24 cellular contexts compared by ENCODE assay signal in the genomic region with DNA sequence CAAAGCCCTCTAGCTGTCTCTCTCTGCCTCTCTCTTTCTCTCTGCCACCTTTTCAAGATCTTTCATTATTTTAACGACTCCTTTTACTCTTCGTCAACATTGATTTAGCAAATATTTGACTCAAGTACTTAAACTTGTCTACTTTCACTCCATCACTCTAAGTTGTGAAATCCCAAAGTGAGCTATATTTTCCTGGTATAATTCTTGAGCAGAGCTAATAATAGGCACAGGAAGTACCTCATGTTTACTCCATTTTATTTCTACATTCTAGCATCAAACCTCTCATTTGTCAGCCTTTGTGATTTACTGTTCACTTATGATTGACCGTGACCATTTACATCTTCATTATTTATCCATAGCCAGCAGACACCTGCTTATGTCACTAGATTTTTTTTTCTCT.
A peak's percentile ranks its signal among the peaks of the same experiment; 100 is the strongest.
DNase-seq lines count a peak whose midpoint lies in the region; ATAC-seq, FAIRE-seq and TF ChIP-seq lines count a peak whose summit lies in the region.
"Had no signal": no experiment of that assay in that cellular context is flagged by ENCODE, and none has a peak within 500 bp of the region (broad histone marks: within the 10 kb centered on the region; RNA-seq: fewer than 3 reads in every experiment).

No MANE protein-coding gene starts in this region.

- no peak for TF ChIP-seq CTCF in A549 (IDR thresholded peaks at IDR 0.05)

- CTCF ChIA-PET in A549 (lab: Yijun Ruan, JAX), result no interaction called here

- no peak for TF ChIP-seq EP300 in A549 (IDR thresholded peaks at IDR 0.05)

- no peak for DNase-seq in A549 (ENCODE audit: low read depth in 1 of 2, low spot score in 1 of 2)
- peak; percentile 31 for DNase-seq in amniotic epithelial cell (ENCODE audit: low read depth)
- DNase-seq in iris pigment epithelial cell (ENCODE audit: low read depth), result peak; percentile 20
- peak; percentile 2 for DNase-seq in renal cortical epithelial cell (ENCODE audit: low read depth)
- no peak for DNase-seq in stimulated activated CD4-positive, alpha-beta T cell treated with anti-CD3 and anti-CD28 coated beads, Interleukin-4, amount 100 ng/mL, for 24 hours
- DNase-seq in stimulated activated CD4-positive, alpha-beta T cell treated with anti-CD3 and anti-CD28 coated beads, Interleukin-2, amount 100 ng/mL, for 24 hours, result no peak
- DNase-seq: CD4-positive, CD25-positive, alpha-beta regulatory T cell; GM23248; H7; IMR-90; MV-4-11; NCI-H1105; NCI-H2029; NCI-H446; NCI-H524 treated with DMSO at 0.1 percent for 48 hours; NCI-H774; SIG-M5 had no signal

- 92% methylated on average over 3 of the region's 3 CpGs for WGBS in A549 (ENCODE audit: missing lambda C conversion rate)

- no peak for TF ChIP-seq POLR2A in A549 (IDR thresholded peaks at IDR 0.05; ENCODE audit: low read length)

- no peaks in the 10 kb centered on the region for H3K9me3 ChIP-seq in A549
- H3K9me3 ChIP-seq: BLaER1 had no signal

- FAIRE-seq in A549 (lab: Jason Lieb, UNC), result peak; percentile 98
- FAIRE-seq: D721Med, RCC 7860 had no signal

- H3K4me3 ChIP-seq in A549, result no peak overlapping the region
- H3K4me3 ChIP-seq: BLaER1, GM23248, SK-N-MC had no signal

- ATAC-seq in A549 (no peak), HG03520 (IDR thresholded peaks at IDR 0.05; ENCODE audit: unreplicated experiment) (no peak)

- H3K4me2 ChIP-seq in A549, result no peak overlapping the region
- H3K4me2 ChIP-seq: BLaER1, KMS-11 had no signal

- POLR2A ChIA-PET in A549 (lab: Yijun Ruan, JAX), result no interaction called here

- H3K4me1 ChIP-seq in A549, result no peaks in the 10 kb centered on the region
- H3K4me1 ChIP-seq: BLaER1 had no signal

- no peak for TF ChIP-seq RAD21 in A549 (conservative IDR thresholded peaks at IDR 0.05 in 1 of 2, IDR thresholded peaks at IDR 0.05 in 1 of 2)

- no peak overlapping the region for H3K27ac ChIP-seq in A549
- H3K27ac ChIP-seq: 22Rv1, BLaER1, GM23248, KMS-11, SK-N-MC had no signal

TF ChIP-seq in A549, 52 proteins besides CTCF, POLR2A, EP300 and RAD21:
- TF ChIP-seq SREBF2 (IDR thresholded peaks at IDR 0.05), result no peak
- no peak for TF ChIP-seq HOXA7 (CRISPR knock-in tag; IDR thresholded peaks at IDR 0.05)
- TF ChIP-seq MYC (IDR thresholded peaks at IDR 0.05; ENCODE audit: borderline replicate concordance, low read length), result no peak
- no peak for TF ChIP-seq RFX5 (IDR thresholded peaks at IDR 0.05)
- no peak for TF ChIP-seq ZNF302 (CRISPR knock-in tag; IDR thresholded peaks at IDR 0.05)
- TF ChIP-seq EHMT2 (IDR thresholded peaks at IDR 0.05; ENCODE audit: low read depth), result no peak
- TF ChIP-seq HDAC2 (IDR thresholded peaks at IDR 0.05), result no peak
- no peak for TF ChIP-seq ZSCAN20 (CRISPR knock-in tag; IDR thresholded peaks at IDR 0.05)
- TF ChIP-seq, protein P1, sequence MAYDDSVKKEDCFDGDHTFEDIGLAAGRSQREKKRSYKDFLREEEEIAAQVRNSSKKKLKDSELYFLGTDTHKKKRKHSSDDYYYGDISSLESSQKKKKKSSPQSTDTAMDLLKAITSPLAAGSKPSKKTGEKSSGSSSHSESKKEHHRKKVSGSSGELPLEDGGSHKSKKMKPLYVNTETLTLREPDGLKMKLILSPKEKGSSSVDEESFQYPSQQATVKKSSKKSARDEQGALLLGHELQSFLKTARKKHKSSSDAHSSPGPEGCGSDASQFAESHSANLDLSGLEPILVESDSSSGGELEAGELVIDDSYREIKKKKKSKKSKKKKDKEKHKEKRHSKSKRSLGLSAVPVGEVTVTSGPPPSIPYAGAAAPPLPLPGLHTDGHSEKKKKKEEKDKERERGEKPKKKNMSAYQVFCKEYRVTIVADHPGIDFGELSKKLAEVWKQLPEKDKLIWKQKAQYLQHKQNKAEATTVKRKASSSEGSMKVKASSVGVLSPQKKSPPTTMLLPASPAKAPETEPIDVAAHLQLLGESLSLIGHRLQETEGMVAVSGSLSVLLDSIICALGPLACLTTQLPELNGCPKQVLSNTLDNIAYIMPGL (CRISPR knock-in tag; IDR thresholded peaks at IDR 0.05; ENCODE audit: borderline replicate concordance), result no peak
- no peak for TF ChIP-seq HOXB5 (CRISPR knock-in tag; IDR thresholded peaks at IDR 0.05)
- TF ChIP-seq MAZ (IDR thresholded peaks at IDR 0.05; ENCODE audit: borderline replicate concordance, low read depth, low read length), result no peak
- no peak for TF ChIP-seq CHD2 (IDR thresholded peaks at IDR 0.05; ENCODE audit: low read length, partially characterized antibody)
- TF ChIP-seq NR3C1 (IDR thresholded peaks at IDR 0.05), result no peak
- no peak for TF ChIP-seq GATA3 (IDR thresholded peaks at IDR 0.05; ENCODE audit: borderline replicate concordance)
- no peak for TF ChIP-seq NFE2L2 (conservative IDR thresholded peaks at IDR 0.05; ENCODE audit: low read length)

Comparison
In these comparisons a context has a peak if more than half of its experiments do, and no peak if none do; other contexts are left out.
1. DNase-seq: peak in amniotic epithelial cell (single experiment), iris pigment epithelial cell (single experiment) and renal cortical epithelial cell (single experiment); none in A549 (0 of 2), stimulated activated CD4-positive, alpha-beta T cell treated with anti-CD3 and anti-CD28 coated beads, Interleukin-4, amount 100 ng/mL, for 24 hours (single experiment) and stimulated activated CD4-positive, alpha-beta T cell treated with anti-CD3 and anti-CD28 coated beads, Interleukin-2, amount 100 ng/mL, for 24 hours (0 of 2).